In genomic region chr6:3646616-3647362, GRCh38 we compare ENCODE assay signal across 1 cellular context.
TF ChIP-seq lines count a peak whose summit lies in the region.

No MANE protein-coding gene starts in this region.

TF ChIP-seq in K562, 482 proteins besides CTCF, POLR2A, EP300 and RAD21:
- TF ChIP-seq, protein P1, sequence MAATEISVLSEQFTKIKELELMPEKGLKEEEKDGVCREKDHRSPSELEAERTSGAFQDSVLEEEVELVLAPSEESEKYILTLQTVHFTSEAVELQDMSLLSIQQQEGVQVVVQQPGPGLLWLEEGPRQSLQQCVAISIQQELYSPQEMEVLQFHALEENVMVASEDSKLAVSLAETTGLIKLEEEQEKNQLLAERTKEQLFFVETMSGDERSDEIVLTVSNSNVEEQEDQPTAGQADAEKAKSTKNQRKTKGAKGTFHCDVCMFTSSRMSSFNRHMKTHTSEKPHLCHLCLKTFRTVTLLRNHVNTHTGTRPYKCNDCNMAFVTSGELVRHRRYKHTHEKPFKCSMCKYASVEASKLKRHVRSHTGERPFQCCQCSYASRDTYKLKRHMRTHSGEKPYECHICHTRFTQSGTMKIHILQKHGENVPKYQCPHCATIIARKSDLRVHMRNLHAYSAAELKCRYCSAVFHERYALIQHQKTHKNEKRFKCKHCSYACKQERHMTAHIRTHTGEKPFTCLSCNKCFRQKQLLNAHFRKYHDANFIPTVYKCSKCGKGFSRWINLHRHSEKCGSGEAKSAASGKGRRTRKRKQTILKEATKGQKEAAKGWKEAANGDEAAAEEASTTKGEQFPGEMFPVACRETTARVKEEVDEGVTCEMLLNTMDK (IDR thresholded peaks at IDR 0.05; ENCODE audit: borderline replicate concordance, insufficient read depth, low read depth, low read length, poor library complexity, severe bottlenecking) = no peak
